ENCODE assay signal across 13 cellular contexts in the genomic region with DNA sequence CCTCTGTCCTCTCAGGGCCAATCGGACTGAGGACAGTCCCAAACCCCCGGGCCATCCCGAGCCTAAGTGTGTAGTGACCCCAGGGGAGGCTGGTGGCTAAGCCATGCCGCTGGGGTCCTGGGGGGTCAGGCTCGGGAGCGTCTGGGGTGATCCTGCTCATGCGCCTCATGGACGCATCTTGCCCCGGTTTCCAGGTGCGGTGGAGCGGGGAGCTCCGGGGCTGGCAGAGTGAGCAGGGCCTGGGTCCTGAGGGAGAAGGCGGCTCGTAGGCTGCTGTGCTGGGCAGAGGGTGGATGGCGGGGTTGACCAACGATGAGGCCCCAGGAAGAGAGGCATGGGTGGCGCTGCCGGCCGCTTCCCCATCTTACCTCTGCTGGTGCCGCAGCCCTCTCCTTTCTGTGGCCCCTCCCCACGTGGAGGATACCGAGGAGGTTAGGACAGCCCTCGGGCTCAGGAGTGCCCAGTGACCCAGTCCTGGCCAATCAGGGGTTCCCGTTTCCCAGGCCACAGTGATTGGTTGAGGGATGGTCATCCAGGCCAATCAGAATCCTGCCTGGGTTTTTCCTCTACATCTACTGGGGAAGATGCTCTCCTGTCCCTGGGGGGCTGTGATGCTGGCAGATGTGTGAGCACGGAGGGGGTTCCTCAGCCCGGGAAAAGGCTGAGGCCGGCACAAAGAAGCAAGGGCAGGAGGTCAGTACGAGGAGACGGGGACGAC.
"Had no signal": no experiment of that assay in that cellular context is flagged by ENCODE, and none has a peak within 500 bp of the region (broad histone marks: within the 10 kb centered on the region; RNA-seq: fewer than 3 reads in every experiment).

No MANE protein-coding gene starts in this region.

- H3K27ac Mint-ChIP-seq: activated CD4-positive, alpha-beta memory T cell treated with anti-CD3 and anti-CD28 coated beads, Interleukin-2, amount 10 ng/mL, durations not matched to agents 7 days and 5 days; activated naive CD8-positive, alpha-beta T cell treated with anti-CD3 and anti-CD28 coated beads, Interleukin-2, amount 10 ng/mL, durations not matched to agents 7 days and 5 days; stimulated activated naive B cell treated with anti-CD40 and anti-IgM and Interleukin-4, amounts not matched to agents 10 μg/mL and 1 μg/mL and 100 μg/mL, for 72 hours had no signal

- ATAC-seq: stimulated activated naive B cell treated with anti-CD40 and anti-IgM and Interleukin-4, amounts not matched to agents 10 μg/mL and 1 μg/mL and 100 μg/mL, for 72 hours had no signal

- DNase-seq: activated CD4-positive, alpha-beta memory T cell treated with anti-CD3 and anti-CD28 coated beads, Interleukin-2, amount 10 ng/mL, durations not matched to agents 7 days and 5 days; activated gamma-delta T cell; activated naive CD8-positive, alpha-beta T cell treated with anti-CD3 and anti-CD28 coated beads, Interleukin-2, amount 10 ng/mL, durations not matched to agents 7 days and 5 days; activated T-cell treated with anti-CD3 and anti-CD28 coated beads, Interleukin-2, amount 50 U/mL, for 48 hours; stimulated activated CD4-positive, alpha-beta T cell treated with anti-CD3 and anti-CD28 coated beads, Interleukin-1b, Interleukin-23, amount 100 ng/mL, for 48 hours; stimulated activated naive B cell treated with anti-CD40 and anti-IgM and Interleukin-4, amounts not matched to agents 10 μg/mL and 1 μg/mL and 100 μg/mL, for 72 hours had no signal

- H3K27me3 ChIP-seq: ascending aorta, foreskin keratinocyte, left lung, pancreas had no signal

- H3K4me1 Mint-ChIP-seq: activated CD4-positive, alpha-beta memory T cell treated with anti-CD3 and anti-CD28 coated beads, Interleukin-2, amount 10 ng/mL, durations not matched to agents 7 days and 5 days; activated naive CD8-positive, alpha-beta T cell treated with anti-CD3 and anti-CD28 coated beads, Interleukin-2, amount 10 ng/mL, durations not matched to agents 7 days and 5 days had no signal

- FAIRE-seq: endothelial cell of umbilical vein, pancreas had no signal

- H3K27ac ChIP-seq: foreskin keratinocyte, pancreas had no signal

- H3K9me3 ChIP-seq: ascending aorta, heart left ventricle, left lung, pancreas had no signal

- H3K4me3 Mint-ChIP-seq: activated CD4-positive, alpha-beta memory T cell treated with anti-CD3 and anti-CD28 coated beads, Interleukin-2, amount 10 ng/mL, durations not matched to agents 7 days and 5 days; activated naive CD8-positive, alpha-beta T cell treated with anti-CD3 and anti-CD28 coated beads, Interleukin-2, amount 10 ng/mL, durations not matched to agents 7 days and 5 days; neural crest cell; stimulated activated naive B cell treated with anti-CD40 and anti-IgM and Interleukin-4, amounts not matched to agents 10 μg/mL and 1 μg/mL and 100 μg/mL, for 72 hours had no signal

- H3K9me3 Mint-ChIP-seq: activated CD4-positive, alpha-beta memory T cell treated with anti-CD3 and anti-CD28 coated beads, Interleukin-2, amount 10 ng/mL, durations not matched to agents 7 days and 5 days; activated naive CD8-positive, alpha-beta T cell treated with anti-CD3 and anti-CD28 coated beads, Interleukin-2, amount 10 ng/mL, durations not matched to agents 7 days and 5 days; neural crest cell had no signal

- H3K36me3 ChIP-seq: ascending aorta, heart left ventricle, left lung, pancreas had no signal

- H3K36me3 Mint-ChIP-seq: activated naive CD8-positive, alpha-beta T cell treated with anti-CD3 and anti-CD28 coated beads, Interleukin-2, amount 10 ng/mL, durations not matched to agents 7 days and 5 days; stimulated activated naive B cell treated with anti-CD40 and anti-IgM and Interleukin-4, amounts not matched to agents 10 μg/mL and 1 μg/mL and 100 μg/mL, for 72 hours had no signal

- H3K4me1 ChIP-seq: foreskin keratinocyte, pancreas had no signal
